ENCODE assay signal across 13 cellular contexts in the genomic region with DNA sequence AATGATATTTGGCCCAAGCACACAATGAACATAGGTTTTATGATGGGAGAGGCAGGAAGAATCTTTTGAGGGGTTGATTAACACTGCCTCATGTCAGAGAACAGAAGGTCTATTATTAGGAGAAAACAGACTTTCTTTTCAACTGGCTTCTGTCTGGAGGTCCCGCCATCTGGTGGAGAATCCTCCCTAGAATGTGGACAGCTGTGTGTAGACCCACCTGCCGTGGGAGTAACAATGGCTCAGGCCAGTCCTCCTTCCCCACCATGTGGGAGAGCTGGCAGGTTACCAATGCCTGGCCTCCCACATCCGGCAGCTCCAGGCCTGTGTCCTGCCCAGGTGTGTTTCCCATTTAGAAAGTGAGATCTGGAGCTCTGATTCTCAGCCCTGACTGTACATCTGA.
A peak's percentile ranks its signal among the peaks of the same experiment; 100 is the strongest.
DNase-seq lines count a peak whose midpoint lies in the region; ATAC-seq and TF ChIP-seq lines count a peak whose summit lies in the region.
"Had no signal": no experiment of that assay in that cellular context is flagged by ENCODE, and none has a peak within 500 bp of the region (broad histone marks: within the 10 kb centered on the region; RNA-seq: fewer than 3 reads in every experiment).

No MANE protein-coding gene starts in this region.

- H3K27me3 ChIP-seq in endodermal cell (ENCODE audit: control insufficient read depth, insufficient read depth, low read length, poor library complexity, severe bottlenecking) (no peaks in the 10 kb centered on the region), uterus (no peaks in the 10 kb centered on the region)
- H3K27me3 ChIP-seq: ovary had no signal

- TF ChIP-seq POLR2A in uterus (IDR thresholded peaks at IDR 0.05) = no peak

- ATAC-seq in HG03460 (IDR thresholded peaks at IDR 0.05; ENCODE audit: unreplicated experiment) = no peak

- H3K27ac ChIP-seq in endodermal cell (ENCODE audit: low read depth, low read length) = no peak overlapping the region
- no peak overlapping the region for H3K27ac ChIP-seq in uterus
- H3K27ac ChIP-seq: ovary, RWPE1 had no signal

- no peaks in the 10 kb centered on the region for H3K36me3 ChIP-seq in endodermal cell (ENCODE audit: control insufficient read depth, insufficient read depth, low read length)
- no peaks in the 10 kb centered on the region for H3K36me3 ChIP-seq in uterus
- H3K36me3 ChIP-seq: ovary had no signal

- no peak overlapping the region for H3K9ac ChIP-seq in endodermal cell (ENCODE audit: extremely low read depth, low read length, poor library complexity, severe bottlenecking)

- H3K36me3 Mint-ChIP-seq in endodermal cell (ENCODE audit: low read depth) = no peaks in the 10 kb centered on the region
- H3K36me3 Mint-ChIP-seq in neural crest cell (ENCODE audit: low read depth) = peaks cover 2% of the 10 kb centered on the region
- H3K36me3 Mint-ChIP-seq: type B pancreatic cell had no signal

- H3K4me1 ChIP-seq in endodermal cell (ENCODE audit: control insufficient read depth, insufficient read depth, low read length) (peaks cover 3% of the 10 kb centered on the region), uterus (no peaks in the 10 kb centered on the region)

- 84 to 89% methylated on average over 3 of the region's 3 CpGs for WGBS in endodermal cell (ENCODE audit: insufficient coverage in 1 of 2, insufficient read length in 1 of 2), 2 experiments

- H3K9me3 ChIP-seq in endodermal cell (ENCODE audit: control insufficient read depth, low read length) (no peaks in the 10 kb centered on the region), uterus (no peaks in the 10 kb centered on the region)
- H3K9me3 ChIP-seq: ovary had no signal

- H3K27me3 Mint-ChIP-seq in endodermal cell (ENCODE audit: insufficient read depth) (no peaks in the 10 kb centered on the region), neural crest cell (ENCODE audit: low read depth) (no peaks in the 10 kb centered on the region)
- H3K27me3 Mint-ChIP-seq: activated CD4-positive, alpha-beta T cell treated with anti-CD3 and anti-CD28 coated beads, Interleukin-2, amount 10 ng/mL, durations not matched to agents 7 days and 5 days; activated naive CD4-positive, alpha-beta T cell treated with anti-CD3 and anti-CD28 coated beads, Interleukin-2, amount 50 U/mL, for 24 hours; type B pancreatic cell had no signal

- no peaks in the 10 kb centered on the region for H3K9me3 Mint-ChIP-seq in endodermal cell
- no peaks in the 10 kb centered on the region for H3K9me3 Mint-ChIP-seq in neural crest cell
- H3K9me3 Mint-ChIP-seq: activated naive CD4-positive, alpha-beta T cell treated with anti-CD3 and anti-CD28 coated beads, Interleukin-2, amount 50 U/mL, for 24 hours; type B pancreatic cell had no signal

- in situ Hi-C loops in G401 (cut with HindIII; ENCODE audit: low sequenced_read_pairs) = no loop called here

- intact Hi-C loops in uterus (cut with DNase I; ENCODE audit: low total_unique reads) (no loop called here), posterior cingulate gyrus (cut with DNase I) (no loop called here)

- H3K4me1 Mint-ChIP-seq in endodermal cell (peaks cover 11% of the 10 kb centered on the region), neural crest cell (peaks cover 13% of the 10 kb centered on the region)

- TF ChIP-seq CTCF in endodermal cell (conservative IDR thresholded peaks at IDR 0.05) (peak; percentile 51), neural crest cell (conservative IDR thresholded peaks at IDR 0.05) (no peak), uterus (IDR thresholded peaks at IDR 0.05) (no peak)

- H3K27ac Mint-ChIP-seq in endodermal cell (no peak overlapping the region), neural crest cell (ENCODE audit: unreplicated experiment) (peak overlapping the region; percentile 29)
- H3K27ac Mint-ChIP-seq: activated naive CD4-positive, alpha-beta T cell treated with anti-CD3 and anti-CD28 coated beads, Interleukin-2, amount 50 U/mL, for 24 hours; type B pancreatic cell had no signal

- H3K4me3 ChIP-seq in endodermal cell (ENCODE audit: low read length) (no peak overlapping the region), uterus (no peak overlapping the region)
- H3K4me3 ChIP-seq: ovary had no signal

- DNase-seq in G401 (ENCODE audit: low spot score) = peak; percentile 44
- DNase-seq in NCI-H524 treated with DMSO at 0.1 percent for 48 hours (lab: John Stamatoyannopoulos, UW) = peak; percentile 20
- DNase-seq in endodermal cell = peak; percentile 60
- no peak for DNase-seq in neural crest cell (ENCODE audit: low read depth, low spot score)
- DNase-seq in uterus = no peak
- no peak for DNase-seq in activated CD8-positive, alpha-beta memory T cell treated with anti-CD3 and anti-CD28 coated beads, Interleukin-2, amount 50 U/mL, for 48 hours
- no peak for DNase-seq in posterior cingulate gyrus
- DNase-seq: activated CD4-positive, alpha-beta T cell treated with anti-CD3 and anti-CD28 coated beads, Interleukin-2, amount 10 ng/mL, durations not matched to agents 7 days and 5 days had no signal

- H3K4me3 Mint-ChIP-seq in endodermal cell (no peak overlapping the region), neural crest cell (no peak overlapping the region)
- H3K4me3 Mint-ChIP-seq: activated CD4-positive, alpha-beta T cell treated with anti-CD3 and anti-CD28 coated beads, Interleukin-2, amount 10 ng/mL, durations not matched to agents 7 days and 5 days; activated naive CD4-positive, alpha-beta T cell treated with anti-CD3 and anti-CD28 coated beads, Interleukin-2, amount 50 U/mL, for 24 hours; type B pancreatic cell had no signal

Comparison
In these comparisons a context has a peak if more than half of its experiments do, and no peak if none do; other contexts are left out.
1. DNase-seq: peak in G401 (single experiment), NCI-H524 treated with DMSO at 0.1 percent for 48 hours (single experiment) and endodermal cell (single experiment); none in neural crest cell (single experiment), uterus (0 of 2), activated CD8-positive, alpha-beta memory T cell treated with anti-CD3 and anti-CD28 coated beads, Interleukin-2, amount 50 U/mL, for 48 hours (single experiment) and posterior cingulate gyrus (0 of 10).